Comparison of ENCODE assay signal across 1 cellular context in genomic region chr2:190853022-190853421, GRCh38.
A peak's percentile ranks its signal among the peaks of the same experiment; 100 is the strongest.
TF ChIP-seq lines count a peak whose summit lies in the region.

No MANE protein-coding gene starts in this region.

TF ChIP-seq in HEK293, 187 proteins besides CTCF, POLR2A, EP300 and RAD21 (continued from another document):
- 0 out of 2 replicates have a peak, but pooled peaks have one; percentile 22 for TF ChIP-seq ZBTB11 (tag by site-specific recombination; conservative IDR thresholded peaks at IDR 0.05; ENCODE audit: low read depth)
- TF ChIP-seq ZBTB8A (tag by site-specific recombination; IDR thresholded peaks at IDR 0.05): peak; percentile 21; the same call in 1 of the 2 replicates
TF ChIP-seq in HEK293: peak in this region for 6; not testable (repeated sequence) for 181.
